Comparison of ENCODE assay signal across 2 cellular contexts in the genomic region with DNA sequence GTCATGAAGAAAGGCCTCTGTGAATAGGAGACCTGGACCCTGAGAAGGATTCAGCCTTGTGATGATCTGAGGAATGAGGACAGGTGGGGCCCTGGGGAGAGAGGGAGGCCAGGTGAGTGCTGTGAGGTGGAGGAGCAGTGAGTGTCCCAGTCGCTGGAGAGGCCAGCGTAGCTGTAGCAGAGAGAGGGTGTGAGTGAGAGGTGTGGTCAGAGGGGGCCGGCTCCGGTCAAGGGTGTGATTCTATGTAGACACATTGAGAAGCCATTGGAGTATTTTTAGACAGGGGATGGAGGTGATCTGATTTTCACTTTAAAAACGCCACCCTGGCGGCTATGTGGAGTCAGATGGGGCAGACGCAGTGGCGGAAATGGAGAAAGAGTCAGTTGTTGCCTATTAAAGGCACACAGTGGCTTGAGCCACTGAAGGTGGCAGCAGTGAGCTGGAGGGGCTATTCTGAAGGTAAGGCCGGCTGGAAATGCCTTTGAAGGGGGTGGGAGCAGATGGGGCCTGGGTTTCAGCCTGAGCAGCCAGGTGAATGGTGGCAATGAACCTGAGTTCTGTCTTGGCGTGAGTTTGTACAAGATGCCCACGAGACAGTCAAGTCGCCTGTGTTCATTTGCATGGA.
TF ChIP-seq lines count a peak whose summit lies in the region.

No MANE protein-coding gene starts in this region.

TF ChIP-seq in Ishikawa, 13 proteins besides CTCF, POLR2A, EP300 and RAD21 (continued from another document):
- TF ChIP-seq, protein P1, sequence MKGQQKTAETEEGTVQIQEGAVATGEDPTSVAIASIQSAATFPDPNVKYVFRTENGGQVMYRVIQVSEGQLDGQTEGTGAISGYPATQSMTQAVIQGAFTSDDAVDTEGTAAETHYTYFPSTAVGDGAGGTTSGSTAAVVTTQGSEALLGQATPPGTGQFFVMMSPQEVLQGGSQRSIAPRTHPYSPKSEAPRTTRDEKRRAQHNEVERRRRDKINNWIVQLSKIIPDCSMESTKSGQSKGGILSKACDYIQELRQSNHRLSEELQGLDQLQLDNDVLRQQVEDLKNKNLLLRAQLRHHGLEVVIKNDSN (IDR thresholded peaks at IDR 0.05): no peak
- no peak for TF ChIP-seq FOXM1 (IDR thresholded peaks at IDR 0.05; ENCODE audit: borderline replicate concordance, low read depth)
- TF ChIP-seq TAF1 (IDR thresholded peaks at IDR 0.05; ENCODE audit: low read depth): no peak
- TF ChIP-seq, protein P2, sequence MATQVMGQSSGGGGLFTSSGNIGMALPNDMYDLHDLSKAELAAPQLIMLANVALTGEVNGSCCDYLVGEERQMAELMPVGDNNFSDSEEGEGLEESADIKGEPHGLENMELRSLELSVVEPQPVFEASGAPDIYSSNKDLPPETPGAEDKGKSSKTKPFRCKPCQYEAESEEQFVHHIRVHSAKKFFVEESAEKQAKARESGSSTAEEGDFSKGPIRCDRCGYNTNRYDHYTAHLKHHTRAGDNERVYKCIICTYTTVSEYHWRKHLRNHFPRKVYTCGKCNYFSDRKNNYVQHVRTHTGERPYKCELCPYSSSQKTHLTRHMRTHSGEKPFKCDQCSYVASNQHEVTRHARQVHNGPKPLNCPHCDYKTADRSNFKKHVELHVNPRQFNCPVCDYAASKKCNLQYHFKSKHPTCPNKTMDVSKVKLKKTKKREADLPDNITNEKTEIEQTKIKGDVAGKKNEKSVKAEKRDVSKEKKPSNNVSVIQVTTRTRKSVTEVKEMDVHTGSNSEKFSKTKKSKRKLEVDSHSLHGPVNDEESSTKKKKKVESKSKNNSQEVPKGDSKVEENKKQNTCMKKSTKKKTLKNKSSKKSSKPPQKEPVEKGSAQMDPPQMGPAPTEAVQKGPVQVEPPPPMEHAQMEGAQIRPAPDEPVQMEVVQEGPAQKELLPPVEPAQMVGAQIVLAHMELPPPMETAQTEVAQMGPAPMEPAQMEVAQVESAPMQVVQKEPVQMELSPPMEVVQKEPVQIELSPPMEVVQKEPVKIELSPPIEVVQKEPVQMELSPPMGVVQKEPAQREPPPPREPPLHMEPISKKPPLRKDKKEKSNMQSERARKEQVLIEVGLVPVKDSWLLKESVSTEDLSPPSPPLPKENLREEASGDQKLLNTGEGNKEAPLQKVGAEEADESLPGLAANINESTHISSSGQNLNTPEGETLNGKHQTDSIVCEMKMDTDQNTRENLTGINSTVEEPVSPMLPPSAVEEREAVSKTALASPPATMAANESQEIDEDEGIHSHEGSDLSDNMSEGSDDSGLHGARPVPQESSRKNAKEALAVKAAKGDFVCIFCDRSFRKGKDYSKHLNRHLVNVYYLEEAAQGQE (IDR thresholded peaks at IDR 0.05; ENCODE audit: low read depth): no peak
- no peak for TF ChIP-seq TCF12 (IDR thresholded peaks at IDR 0.05; ENCODE audit: low read depth)
- TF ChIP-seq, protein P3, sequence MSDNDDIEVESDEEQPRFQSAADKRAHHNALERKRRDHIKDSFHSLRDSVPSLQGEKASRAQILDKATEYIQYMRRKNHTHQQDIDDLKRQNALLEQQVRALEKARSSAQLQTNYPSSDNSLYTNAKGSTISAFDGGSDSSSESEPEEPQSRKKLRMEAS (IDR thresholded peaks at IDR 0.05): no peak
- no peak for TF ChIP-seq CEBPB (IDR thresholded peaks at IDR 0.05)
- no peak for TF ChIP-seq ZBTB7A (IDR thresholded peaks at IDR 0.05; ENCODE audit: low read depth)

TF ChIP-seq in GM12878, 131 proteins besides CTCF, POLR2A, EP300 and RAD21 (continued from another document):
- TF ChIP-seq, protein P4, sequence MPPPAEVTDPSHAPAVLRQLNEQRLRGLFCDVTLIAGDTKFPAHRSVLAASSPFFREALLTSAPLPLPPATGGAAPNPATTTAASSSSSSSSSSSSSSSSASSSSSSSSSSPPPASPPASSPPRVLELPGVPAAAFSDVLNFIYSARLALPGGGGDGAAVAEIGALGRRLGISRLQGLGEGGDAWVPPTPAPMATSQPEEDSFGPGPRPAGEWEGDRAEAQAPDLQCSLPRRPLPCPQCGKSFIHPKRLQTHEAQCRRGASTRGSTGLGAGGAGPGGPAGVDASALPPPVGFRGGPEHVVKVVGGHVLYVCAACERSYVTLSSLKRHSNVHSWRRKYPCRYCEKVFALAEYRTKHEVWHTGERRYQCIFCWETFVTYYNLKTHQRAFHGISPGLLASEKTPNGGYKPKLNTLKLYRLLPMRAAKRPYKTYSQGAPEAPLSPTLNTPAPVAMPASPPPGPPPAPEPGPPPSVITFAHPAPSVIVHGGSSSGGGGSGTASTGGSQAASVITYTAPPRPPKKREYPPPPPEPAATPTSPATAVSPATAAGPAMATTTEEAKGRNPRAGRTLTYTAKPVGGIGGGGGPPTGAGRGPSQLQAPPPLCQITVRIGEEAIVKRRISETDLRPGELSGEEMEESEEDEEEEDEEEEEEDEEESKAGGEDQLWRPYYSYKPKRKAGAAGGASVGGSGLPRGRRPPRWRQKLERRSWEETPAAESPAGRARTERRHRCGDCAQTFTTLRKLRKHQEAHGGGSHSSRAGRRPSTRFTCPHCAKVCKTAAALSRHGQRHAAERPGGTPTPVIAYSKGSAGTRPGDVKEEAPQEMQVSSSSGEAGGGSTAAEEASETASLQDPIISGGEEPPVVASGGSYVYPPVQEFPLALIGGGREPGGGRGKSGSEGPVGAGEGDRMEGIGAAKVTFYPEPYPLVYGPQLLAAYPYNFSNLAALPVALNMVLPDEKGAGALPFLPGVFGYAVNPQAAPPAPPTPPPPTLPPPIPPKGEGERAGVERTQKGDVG (CRISPR knock-in tag; IDR thresholded peaks at IDR 0.05): no peak
- TF ChIP-seq, protein P5, sequence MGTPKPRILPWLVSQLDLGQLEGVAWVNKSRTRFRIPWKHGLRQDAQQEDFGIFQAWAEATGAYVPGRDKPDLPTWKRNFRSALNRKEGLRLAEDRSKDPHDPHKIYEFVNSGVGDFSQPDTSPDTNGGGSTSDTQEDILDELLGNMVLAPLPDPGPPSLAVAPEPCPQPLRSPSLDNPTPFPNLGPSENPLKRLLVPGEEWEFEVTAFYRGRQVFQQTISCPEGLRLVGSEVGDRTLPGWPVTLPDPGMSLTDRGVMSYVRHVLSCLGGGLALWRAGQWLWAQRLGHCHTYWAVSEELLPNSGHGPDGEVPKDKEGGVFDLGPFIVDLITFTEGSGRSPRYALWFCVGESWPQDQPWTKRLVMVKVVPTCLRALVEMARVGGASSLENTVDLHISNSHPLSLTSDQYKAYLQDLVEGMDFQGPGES (IDR thresholded peaks at IDR 0.05): no peak
- TF ChIP-seq, protein P6, sequence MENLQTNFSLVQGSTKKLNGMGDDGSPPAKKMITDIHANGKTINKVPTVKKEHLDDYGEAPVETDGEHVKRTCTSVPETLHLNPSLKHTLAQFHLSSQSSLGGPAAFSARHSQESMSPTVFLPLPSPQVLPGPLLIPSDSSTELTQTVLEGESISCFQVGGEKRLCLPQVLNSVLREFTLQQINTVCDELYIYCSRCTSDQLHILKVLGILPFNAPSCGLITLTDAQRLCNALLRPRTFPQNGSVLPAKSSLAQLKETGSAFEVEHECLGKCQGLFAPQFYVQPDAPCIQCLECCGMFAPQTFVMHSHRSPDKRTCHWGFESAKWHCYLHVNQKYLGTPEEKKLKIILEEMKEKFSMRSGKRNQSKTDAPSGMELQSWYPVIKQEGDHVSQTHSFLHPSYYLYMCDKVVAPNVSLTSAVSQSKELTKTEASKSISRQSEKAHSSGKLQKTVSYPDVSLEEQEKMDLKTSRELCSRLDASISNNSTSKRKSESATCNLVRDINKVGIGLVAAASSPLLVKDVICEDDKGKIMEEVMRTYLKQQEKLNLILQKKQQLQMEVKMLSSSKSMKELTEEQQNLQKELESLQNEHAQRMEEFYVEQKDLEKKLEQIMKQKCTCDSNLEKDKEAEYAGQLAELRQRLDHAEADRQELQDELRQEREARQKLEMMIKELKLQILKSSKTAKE (IDR thresholded peaks at IDR 0.05; ENCODE audit: low read depth, poor library complexity, severe bottlenecking): no peak
- TF ChIP-seq, protein P7, sequence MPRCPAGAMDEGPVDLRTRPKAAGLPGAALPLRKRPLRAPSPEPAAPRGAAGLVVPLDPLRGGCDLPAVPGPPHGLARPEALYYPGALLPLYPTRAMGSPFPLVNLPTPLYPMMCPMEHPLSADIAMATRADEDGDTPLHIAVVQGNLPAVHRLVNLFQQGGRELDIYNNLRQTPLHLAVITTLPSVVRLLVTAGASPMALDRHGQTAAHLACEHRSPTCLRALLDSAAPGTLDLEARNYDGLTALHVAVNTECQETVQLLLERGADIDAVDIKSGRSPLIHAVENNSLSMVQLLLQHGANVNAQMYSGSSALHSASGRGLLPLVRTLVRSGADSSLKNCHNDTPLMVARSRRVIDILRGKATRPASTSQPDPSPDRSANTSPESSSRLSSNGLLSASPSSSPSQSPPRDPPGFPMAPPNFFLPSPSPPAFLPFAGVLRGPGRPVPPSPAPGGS (IDR thresholded peaks at IDR 0.05; ENCODE audit: borderline replicate concordance, insufficient read depth, low read depth, low read length, poor library complexity, severe bottlenecking): no peak
- TF ChIP-seq, protein P3 (IDR thresholded peaks at IDR 0.05; ENCODE audit: low read depth, low read length): no peak
- no peak for TF ChIP-seq CHD4 (IDR thresholded peaks at IDR 0.05)
TF ChIP-seq in GM12878: peak in this region for 0.
